8 cellular contexts compared by ENCODE assay signal in the genomic region with DNA sequence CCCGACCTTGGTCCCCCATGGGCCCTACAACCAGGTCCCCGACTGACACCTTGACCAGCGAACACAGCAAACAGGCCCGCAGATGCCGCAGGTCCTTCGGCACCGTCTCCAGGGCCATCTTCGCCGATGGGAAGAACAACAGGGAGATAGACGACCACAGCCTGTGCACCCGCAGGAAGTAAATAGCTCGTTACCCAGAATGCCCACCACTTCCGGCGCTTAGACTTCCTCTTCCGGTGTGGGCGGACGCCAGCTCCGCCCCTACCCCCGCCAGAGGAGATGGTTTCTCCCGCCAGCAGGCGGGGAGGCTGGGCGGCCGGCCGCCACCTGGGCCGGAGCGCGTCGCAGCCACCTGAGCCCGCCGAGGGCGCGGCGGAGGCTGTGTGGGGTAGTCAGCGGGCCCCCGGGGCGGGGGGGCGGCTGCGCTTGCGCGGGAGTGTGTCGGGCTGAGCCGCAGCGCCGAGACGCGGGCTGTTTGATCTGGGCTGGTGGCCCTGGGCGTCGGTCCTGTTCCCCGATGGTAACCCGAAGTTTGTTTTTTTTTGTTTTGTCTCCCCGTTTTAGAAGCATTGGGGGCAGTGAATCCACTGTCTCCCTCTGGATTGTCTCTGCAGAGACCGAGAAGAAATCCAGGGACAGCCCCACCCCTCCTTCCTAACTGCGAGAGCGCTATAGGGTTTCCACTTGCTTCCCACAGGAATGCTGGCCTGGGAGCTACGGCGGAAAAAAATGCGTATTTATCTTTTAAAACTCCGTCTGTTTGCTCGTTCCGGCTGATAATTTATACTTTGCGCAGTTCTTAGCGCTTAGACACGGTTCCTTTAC. TPM values are rescaled to one million over a fixed set of nuclear protein-coding genes. Genes with fewer than 3 reads are reported as not detected.
DNase-seq lines count a peak whose midpoint lies in the region; ATAC-seq, FAIRE-seq and TF ChIP-seq lines count a peak whose summit lies in the region.

SUPT4H1 (minus strand) TSS at position 184 of the 825 bp plus-strand sequence; CDS start at position 118, 66 bp downstream.

- intact Hi-C loops in left ventricle myocardium superior (cut with micrococcal nuclease): loop anchor here (2.0 kb wide), 1 partner anchor 63 kb away; no protein-coding TSS in a partner anchor
- intact Hi-C loops in psoas muscle (cut with DNase I): loop anchor here (2.0 to 10.0 kb wide), 2 partner anchors 65 to 163 kb away; partner anchors contain the start of genes MTMR4 (in 2 of the 2) and RNF43 (in 1 of the 2)

- no peaks in the 10 kb centered on the region for H3K27me3 ChIP-seq in psoas muscle (ENCODE audit: insufficient read depth in 3 of 3, low read length in 2 of 3)

- peak within 1 kb of the TSS; percentile 99 for H3K27ac Mint-ChIP-seq in T-helper 17 cell

- DNase-seq in NCI-H1694 (lab: John Stamatoyannopoulos, UW) (peak; percentile 88), T-helper 17 cell (peak; percentile 84 to 92 (median 89)), anterior cingulate cortex (lab: John Stamatoyannopoulos, UW) (peak; percentile 49 to 91 (median 82)), left ventricle myocardium superior (peak; percentile 90), psoas muscle (peak; percentile 85 to 94), urothelium cell line (ENCODE audit: low spot score) (peak; percentile 100)

- H3K9me3 ChIP-seq in T-helper 17 cell (ENCODE audit: control insufficient read depth, low read length, poor library complexity, severe bottlenecking) (no peaks in the 10 kb centered on the region), psoas muscle (no peaks in the 10 kb centered on the region)

- WGBS in psoas muscle, 3 donors: 0% methylated on average over 57 to 63 of the region's 63 CpGs

- ATAC-seq in GM18505 (IDR thresholded peaks at IDR 0.05; ENCODE audit: unreplicated experiment) (peak; percentile 93), HG02938 (IDR thresholded peaks at IDR 0.05; ENCODE audit: unreplicated experiment) (peak; percentile 77), T-helper 17 cell (peak; percentile 95), left ventricle myocardium superior (peak; percentile 97), psoas muscle (peak; percentile 98 to 99 (median 98))

- peak within 1 kb of the TSS; percentile 94 for H3K27ac ChIP-seq in psoas muscle

- peaks cover 8% of the 10 kb centered on the region for H3K36me3 Mint-ChIP-seq in T-helper 17 cell (ENCODE audit: low read depth)

- H3K4me3 Mint-ChIP-seq in T-helper 17 cell: peak within 1 kb of the TSS; percentile 99

- no peak for TF ChIP-seq CTCF in psoas muscle (IDR thresholded peaks at IDR 0.05)

- peak; percentile 97 for TF ChIP-seq POLR2A in GM18505 (IDR thresholded peaks at IDR 0.05; ENCODE audit: borderline replicate concordance, extremely low read depth, insufficient read depth, insufficient read length)

- H3K4me1 Mint-ChIP-seq in T-helper 17 cell: peaks cover 50% of the 10 kb centered on the region

- H3K4me1 ChIP-seq in psoas muscle: peaks cover 15% of the 10 kb centered on the region

- peak; percentile 89 for FAIRE-seq in urothelium cell line (lab: Jason Lieb, UNC)

- H3K4me3 ChIP-seq in psoas muscle: peak within 1 kb of the TSS; percentile 85

- no peaks in the 10 kb centered on the region for H3K27me3 Mint-ChIP-seq in T-helper 17 cell

- peaks cover 2 to 40% of the 10 kb centered on the region in 2 donors for H3K36me3 ChIP-seq in psoas muscle (ENCODE audit: insufficient read depth in 1 of 2, low read depth in 1 of 2)

RNA-seq across cellular contexts. Expression of gene SUPT4H1, which starts in this region (rescaled TPM):
- total RNA-seq in T-helper 17 cell (10 to 100 TPM; 41.3 to 50.6 TPM), left ventricle myocardium superior (62.2 TPM), psoas muscle (10 to 100 TPM; 52.1 to 58.9 (median 56.2) TPM)
- polyA plus RNA-seq in psoas muscle: 10 to 100 TPM; 56.6 to 86.8 (median 71.3) TPM

Comparison
In these comparisons a context has a peak if more than half of its experiments do, and no peak if none do; other contexts are left out.
1. Peak in every context shown above with its lines: DNase-seq, ATAC-seq, H3K4me3 ChIP-seq and H3K27ac ChIP-seq.